ENCODE assay signal across 8 cellular contexts in genomic region chr2:171161425-171162289, GRCh38. TPM values are rescaled to one million over a fixed set of nuclear protein-coding genes. Genes with fewer than 3 reads are reported as not detected.
A peak's percentile ranks its signal among the peaks of the same experiment; 100 is the strongest.
DNase-seq lines count a peak whose midpoint lies in the region; ATAC-seq and TF ChIP-seq lines count a peak whose summit lies in the region.

No MANE protein-coding gene starts in this region.

- H3K36me3 ChIP-seq in WERI-Rb-1 (no peaks in the 10 kb centered on the region), smooth muscle cell (ENCODE audit: low read depth) (no peaks in the 10 kb centered on the region)

- H3F3A ChIP-seq in smooth muscle cell (ENCODE audit: low read depth): peaks cover 7% of the 10 kb centered on the region

- 32% methylated on average over 12 of the region's 12 CpGs for WGBS in right cardiac atrium
- 55% methylated on average over 12 of the region's 12 CpGs for WGBS in smooth muscle cell (ENCODE audit: low lambda C conversion rate)

- TF ChIP-seq CTCF in WERI-Rb-1 (IDR thresholded peaks at IDR 0.05; ENCODE audit: low read depth, low read length) (no peak), smooth muscle cell (IDR thresholded peaks at IDR 0.05; ENCODE audit: borderline replicate concordance, insufficient read depth, poor library complexity, severe bottlenecking) (no peak)

- H3K27me3 ChIP-seq in WERI-Rb-1 (ENCODE audit: insufficient read depth, low read depth, severe bottlenecking): no peaks in the 10 kb centered on the region
- no peaks in the 10 kb centered on the region for H3K27me3 ChIP-seq in right cardiac atrium (ENCODE audit: control insufficient read depth, insufficient read depth)
- no peaks in the 10 kb centered on the region for H3K27me3 ChIP-seq in smooth muscle cell (ENCODE audit: low read depth)

- peak overlapping the region; percentile 57 for H3K9ac ChIP-seq in smooth muscle cell (ENCODE audit: low read depth)

- peak overlapping the region; percentile 83 for H3K4me2 ChIP-seq in smooth muscle cell

- intact Hi-C loops in right cardiac atrium (cut with DNase I): loop anchor here in 1 of 4 donors (5.0 kb wide), 1 partner anchor 189 kb away; no protein-coding TSS in a partner anchor

- H3K79me2 ChIP-seq in smooth muscle cell (ENCODE audit: low read depth): peaks cover 27% of the 10 kb centered on the region

- peaks cover 31% of the 10 kb centered on the region for H4K20me1 ChIP-seq in smooth muscle cell (ENCODE audit: low read depth)

- ATAC-seq in right cardiac atrium (no peak), GM18505 (IDR thresholded peaks at IDR 0.05; ENCODE audit: unreplicated experiment) (no peak)

- peak overlapping the region; percentile 86 for H3K4me3 ChIP-seq in WERI-Rb-1 (ENCODE audit: low read depth, low read length)
- peak overlapping the region; percentile 90 for H3K4me3 ChIP-seq in right cardiac atrium (ENCODE audit: low read length)
- peak overlapping the region; percentile 99 for H3K4me3 ChIP-seq in smooth muscle cell

- peak overlapping the region; percentile 85 for H3K27ac ChIP-seq in WERI-Rb-1
- H3K27ac ChIP-seq in right cardiac atrium (ENCODE audit: low read length): peak overlapping the region; percentile 40
- peak overlapping the region; percentile 39 for H3K27ac ChIP-seq in smooth muscle cell (ENCODE audit: low read depth)

- peak; percentile 20 for DNase-seq in DMS153 treated with DMSO at 0.1 percent for 48 hours (lab: John Stamatoyannopoulos, UW; ENCODE audit: unreplicated experiment)
- DNase-seq in DMS153 (lab: John Stamatoyannopoulos, UW): no peak
- DNase-seq in WERI-Rb-1: no peak
- no peak for DNase-seq in right cardiac atrium
- no peak for DNase-seq in smooth muscle cell (lab: John Stamatoyannopoulos, UW; ENCODE audit: unreplicated experiment)
- no peak for DNase-seq in medulla oblongata (ENCODE audit: extremely low spot score)
- DNase-seq in NCI-H1694 treated with DMSO at 0.1 percent for 48 hours (lab: John Stamatoyannopoulos, UW): no peak

- H3K9me3 ChIP-seq in WERI-Rb-1 (ENCODE audit: severe bottlenecking): no peaks in the 10 kb centered on the region
- H3K9me3 ChIP-seq in right cardiac atrium (ENCODE audit: control insufficient read depth, low read length): no peaks in the 10 kb centered on the region
- no peaks in the 10 kb centered on the region for H3K9me3 ChIP-seq in smooth muscle cell (replicated peaks; ENCODE audit: low read depth)

- H3K4me1 ChIP-seq in right cardiac atrium (ENCODE audit: control insufficient read depth, insufficient read depth, low read length): no peaks in the 10 kb centered on the region
- peaks cover 13% of the 10 kb centered on the region for H3K4me1 ChIP-seq in smooth muscle cell (ENCODE audit: low read depth)

- no peak for TF ChIP-seq POLR2A in GM18505 (IDR thresholded peaks at IDR 0.05; ENCODE audit: borderline replicate concordance, extremely low read depth, insufficient read depth, insufficient read length)

- H2AFZ ChIP-seq in smooth muscle cell (ENCODE audit: low read depth): peak overlapping the region; percentile 96

RNA-seq across cellular contexts. Expression of gene TLK1, which starts 1.0 kb away (rescaled TPM):
- total RNA-seq in right cardiac atrium: 10 to 100 TPM; 32.6 to 35.3 (median 33.2) TPM
- polyA plus RNA-seq in right cardiac atrium: 7.3 TPM
- 14.4 and 20.0 TPM in 2 replicates for total RNA-seq in smooth muscle cell
- 3.2 and 6.4 TPM in 2 replicates for polyA plus RNA-seq in smooth muscle cell
